1 cellular context compared by ENCODE assay signal in genomic region chr6:47221565-47221964, GRCh38.
TF ChIP-seq lines count a peak whose summit lies in the region.

No MANE protein-coding gene starts in this region.

TF ChIP-seq in HepG2, 621 proteins besides CTCF, POLR2A, EP300 and RAD21 (continued from another document):
- TF ChIP-seq PAF1 (CRISPR knock-in tag; IDR thresholded peaks at IDR 0.05) (no peak), ZNF451 (CRISPR knock-in tag; IDR thresholded peaks at IDR 0.05) (no peak), ZBTB26 (CRISPR knock-in tag; IDR thresholded peaks at IDR 0.05; ENCODE audit: borderline replicate concordance) (no peak), ZNF570 (CRISPR knock-in tag; IDR thresholded peaks at IDR 0.05; ENCODE audit: borderline replicate concordance) (no peak), PPARG (CRISPR knock-in tag; conservative IDR thresholded peaks at IDR 0.05) (no peak), ZZZ3 (CRISPR knock-in tag; IDR thresholded peaks at IDR 0.05; ENCODE audit: borderline replicate concordance) (no peak), DBP (CRISPR knock-in tag; IDR thresholded peaks at IDR 0.05; ENCODE audit: not compliant biosample characterization) (no peak), KAT7 (CRISPR knock-in tag; IDR thresholded peaks at IDR 0.05; ENCODE audit: borderline replicate concordance) (no peak), ZBTB40 (IDR thresholded peaks at IDR 0.05) (no peak), ZBTB40 (CRISPR knock-in tag; IDR thresholded peaks at IDR 0.05) (no peak), SKI (IDR thresholded peaks at IDR 0.05; ENCODE audit: partially characterized antibody) (no peak)
